In genomic region chr7:106571563-106571962, GRCh38 we compare ENCODE assay signal across 31 cellular contexts.
"Had no signal": no experiment of that assay in that cellular context is flagged by ENCODE, and none has a peak within 500 bp of the region (broad histone marks: within the 10 kb centered on the region; RNA-seq: fewer than 3 reads in every experiment).

No MANE protein-coding gene starts in this region.

- H3K27me3 ChIP-seq: adrenal gland, body of pancreas, brain microvascular endothelial cell, breast epithelium had no signal

- DNase-seq: activated B cell treated with CpG ODN at 0.5 μM for 24 hours; activated CD4-positive, alpha-beta memory T cell treated with anti-CD3 and anti-CD28 coated beads for 36 hours; activated CD4-positive, alpha-beta T cell treated with anti-CD3 and anti-CD28 coated beads for 4 hours; activated CD4-positive, alpha-beta T cell treated with anti-CD3 and anti-CD28 coated beads, Interleukin-2, amount 10 ng/mL, durations not matched to agents 24 days and 14 days; activated CD4-positive, alpha-beta T cell treated with anti-CD3 and anti-CD28 coated beads, Interleukin-2, amount 50 U/mL, for 1 hour; activated CD4-positive, alpha-beta T cell treated with anti-CD3 and anti-CD28 coated beads, Interleukin-2, amount 50 U/mL, for 4 hours; activated CD4-positive, CD25-positive, alpha-beta regulatory T cell treated with anti-CD3 and anti-CD28 coated beads, Interleukin-2, amount 50 U/mL, for 72 hours; activated CD8-positive, alpha-beta memory T cell treated with anti-CD3 and anti-CD28 coated beads, Interleukin-2, amount 50 U/mL, for 4 hours; activated CD8-positive, alpha-beta T cell treated with anti-CD3 and anti-CD28 coated beads for 36 hours; activated effector memory CD4-positive, alpha-beta T cell treated with anti-CD3 and anti-CD28 coated beads, Interleukin-2, amount 50 U/mL, for 16 hours; activated gamma-delta T cell treated with Interleukin-2 at 50 U/mL for 16 hours; activated naive CD4-positive, alpha-beta T cell; activated naive CD4-positive, alpha-beta T cell treated with anti-CD3 and anti-CD28 coated beads for 36 hours; activated naive CD4-positive, alpha-beta T cell treated with anti-CD3 and anti-CD28 coated beads, Interleukin-2, amount 50 U/mL, for 16 hours; activated naive CD8-positive, alpha-beta T cell treated with anti-CD3 and anti-CD28 coated beads for 36 hours; activated T-cell treated with anti-CD3 and anti-CD28 coated beads for 4 hours; activated T-cell treated with anti-CD3 and anti-CD28 coated beads, Interleukin-2, amount 50 U/mL, for 1 hour; activated T-cell treated with anti-CD3 and anti-CD28 coated beads, Interleukin-2, amount 50 U/mL, for 4 hours; activated T-cell treated with anti-CD3 and anti-CD28 coated beads, Interleukin-2, amount 50 U/mL, for 72 hours; adrenal gland; amniotic stem cell; aorta; body of pancreas; brain microvascular endothelial cell; central memory CD4-positive, alpha-beta T cell; T-helper 2 cell; T-helper 9 cell had no signal

- H3K9me3 ChIP-seq: adrenal gland, body of pancreas, breast epithelium had no signal

- ATAC-seq: activated CD8-positive, alpha-beta T cell treated with anti-CD3 and anti-CD28 coated beads for 36 hours; activated naive CD4-positive, alpha-beta T cell treated with anti-CD3 and anti-CD28 coated beads, Interleukin-2, amount 50 U/mL, for 72 hours; activated T-cell treated with anti-CD3 and anti-CD28 coated beads, Interleukin-2, amount 50 U/mL, for 4 hours; activated T-cell treated with anti-CD3 and anti-CD28 coated beads, Interleukin-2, amount 50 U/mL, for 72 hours; activated T-helper 17 cell treated with anti-CD3 and anti-CD28 coated beads, Interleukin-2, amount 50 U/mL, for 72 hours; body of pancreas had no signal

- H3K36me3 ChIP-seq: adrenal gland, brain microvascular endothelial cell, breast epithelium had no signal

- H3K4me3 ChIP-seq: adrenal gland, body of pancreas, breast epithelium had no signal

- H3K4me1 ChIP-seq: adrenal gland had no signal

- H3K27ac ChIP-seq: adrenal gland, body of pancreas, brain microvascular endothelial cell, breast epithelium, VCaP had no signal
